Comparison of ENCODE assay signal across 1 cellular context in the genomic region with DNA sequence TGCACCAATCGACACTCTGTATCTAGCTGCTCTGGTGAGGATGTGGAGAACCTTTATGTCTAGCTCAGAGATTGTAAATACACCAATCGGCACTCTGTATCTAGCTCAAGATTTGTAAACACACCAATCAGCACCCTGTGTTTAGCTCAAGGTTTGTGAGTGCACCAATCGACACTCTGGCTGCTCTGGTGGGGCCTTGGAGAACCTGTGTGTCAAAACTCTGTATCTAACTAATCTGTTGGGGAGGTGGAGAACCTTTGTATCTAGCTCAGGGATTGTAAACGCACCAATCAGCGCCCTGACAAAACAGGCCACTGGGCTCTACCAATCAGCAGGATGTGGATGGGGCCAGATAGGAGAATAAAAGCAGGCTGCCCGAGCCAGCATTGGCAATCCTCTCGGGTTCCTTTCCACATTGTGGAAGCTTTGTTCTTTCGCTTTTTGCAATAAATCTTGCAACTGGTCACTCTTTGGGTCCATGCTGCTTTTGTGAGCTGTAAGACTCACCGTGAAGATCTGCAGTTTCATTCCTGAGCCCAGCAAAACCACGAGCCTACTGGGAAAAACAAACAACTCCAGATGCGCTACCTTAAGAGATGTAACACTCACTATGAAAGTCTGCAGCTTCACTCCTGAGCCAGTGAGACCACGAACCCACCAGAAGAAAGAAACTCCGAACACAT. TPM values are rescaled to one million over a fixed set of nuclear protein-coding genes. Genes with fewer than 3 reads are reported as not detected.
"Had no signal": no experiment of that assay in that cellular context is flagged by ENCODE, and none has a peak within 500 bp of the region (broad histone marks: within the 10 kb centered on the region; RNA-seq: fewer than 3 reads in every experiment).

No MANE protein-coding gene starts in this region.

RNA-seq across cellular contexts. Expression of a gene that starts 46.4 kb away (rescaled TPM):
- total RNA-seq: SJSA1 had no signal
